Comparison of ENCODE assay signal across 12 cellular contexts in genomic region chr5:168334161-168335094, GRCh38. TPM values are rescaled to one million over a fixed set of nuclear protein-coding genes. Genes with fewer than 3 reads are reported as not detected.
DNase-seq lines count a peak whose midpoint lies in the region; ATAC-seq, FAIRE-seq and TF ChIP-seq lines count a peak whose summit lies in the region.
"Had no signal": no experiment of that assay in that cellular context is flagged by ENCODE, and none has a peak within 500 bp of the region (broad histone marks: within the 10 kb centered on the region; RNA-seq: fewer than 3 reads in every experiment).

No MANE protein-coding gene starts in this region.

- FAIRE-seq in HTR-8/SVneo (lab: Jason Lieb, UNC): peak; percentile 44
- FAIRE-seq: endothelial cell of umbilical vein had no signal

- H3K9me3 Mint-ChIP-seq in endodermal cell: no peaks in the 10 kb centered on the region
- H3K9me3 Mint-ChIP-seq in activated T-cell treated with anti-CD3 and anti-CD28 coated beads, Interleukin-2, amount 50 U/mL, for 72 hours: peaks cover 0 to 3% of the 10 kb centered on the region in 2 donors

- no peak overlapping the region for H2BK5ac ChIP-seq in mesenchymal stem cell (ENCODE audit: low read depth, low read length, poor library complexity, severe bottlenecking)

- H3K27me3 ChIP-seq in endodermal cell (ENCODE audit: control insufficient read depth, insufficient read depth, low read length, poor library complexity, severe bottlenecking): no peaks in the 10 kb centered on the region
- peaks cover 0 to 6% of the 10 kb centered on the region in 2 experiments for H3K27me3 ChIP-seq in mesenchymal stem cell (ENCODE audit: control insufficient read depth in 1 of 2, insufficient read depth in 1 of 2, low read length in 2 of 2)
- H3K27me3 ChIP-seq in aorta (ENCODE audit: control insufficient read depth in 1 of 2, insufficient read depth in 2 of 2, low read length in 1 of 2): no peaks in the 10 kb centered on the region

- no peaks in the 10 kb centered on the region for H3K36me3 Mint-ChIP-seq in endodermal cell (ENCODE audit: low read depth)
- H3K36me3 Mint-ChIP-seq in activated T-cell treated with anti-CD3 and anti-CD28 coated beads, Interleukin-2, amount 50 U/mL, for 72 hours (ENCODE audit: insufficient read depth in 2 of 2): no peaks in the 10 kb centered on the region

- peak; percentile 47 for DNase-seq in AG04449 (ENCODE audit: low read depth, low spot score)
- DNase-seq in HTR-8/SVneo (ENCODE audit: insufficient read length, low spot score): peak; percentile 87
- DNase-seq in endodermal cell: peak; percentile 95
- DNase-seq in mesenchymal stem cell: peak; percentile 17
- no peak for DNase-seq in activated T-cell treated with anti-CD3 and anti-CD28 coated beads, Interleukin-2, amount 50 U/mL, for 72 hours
- no peak for DNase-seq in aorta
- DNase-seq: activated T-cell treated with anti-CD3 and anti-CD28 coated beads for 4 hours, C1 segment of cervical spinal cord, NCI-H2171 had no signal

- H3K4me1 ChIP-seq in endodermal cell (ENCODE audit: control insufficient read depth, insufficient read depth, low read length): peaks cover 11% of the 10 kb centered on the region
- H3K4me1 ChIP-seq in mesenchymal stem cell (ENCODE audit: control insufficient read depth, insufficient read depth, low read depth, low read length): peaks cover 7% of the 10 kb centered on the region
- H3K4me1 ChIP-seq in aorta (ENCODE audit: control insufficient read depth in 1 of 2, insufficient read depth in 2 of 2, low read length in 2 of 2): no peaks in the 10 kb centered on the region

- H3K4me3 Mint-ChIP-seq in endodermal cell: peak overlapping the region; percentile 25
- no peak overlapping the region for H3K4me3 Mint-ChIP-seq in activated T-cell treated with anti-CD3 and anti-CD28 coated beads, Interleukin-2, amount 50 U/mL, for 72 hours

- H2AK5ac ChIP-seq in mesenchymal stem cell (ENCODE audit: low read length, severe bottlenecking): no peak overlapping the region

- H4K8ac ChIP-seq in mesenchymal stem cell (ENCODE audit: low read length): no peak overlapping the region

- no peak overlapping the region for H3K14ac ChIP-seq in mesenchymal stem cell (ENCODE audit: low read length in 2 of 2)

- intact Hi-C loops in aorta (cut with DNase I): no loop called here

- ATAC-seq in GM21529 (IDR thresholded peaks at IDR 0.05; ENCODE audit: unreplicated experiment): no peak
- ATAC-seq in activated T-cell treated with anti-CD3 and anti-CD28 coated beads, Interleukin-2, amount 50 U/mL, for 72 hours (replicated peaks in 1 of 2): no peak
- ATAC-seq in aorta (ENCODE audit: low FRiP score): no peak
- ATAC-seq in GM21526 (IDR thresholded peaks at IDR 0.05; ENCODE audit: low FRiP score, unreplicated experiment): no peak

- H2BK15ac ChIP-seq in mesenchymal stem cell (ENCODE audit: low read depth, poor library complexity, severe bottlenecking): no peak overlapping the region

- peak overlapping the region; percentile 32 for H3K9ac ChIP-seq in endodermal cell (ENCODE audit: extremely low read depth, low read length, poor library complexity, severe bottlenecking)
- no peak overlapping the region for H3K9ac ChIP-seq in mesenchymal stem cell (ENCODE audit: low read length)

- no peak overlapping the region for H3K23ac ChIP-seq in mesenchymal stem cell (ENCODE audit: low read length in 2 of 2)

- no peaks in the 10 kb centered on the region for H3K27me3 Mint-ChIP-seq in endodermal cell (ENCODE audit: insufficient read depth)
- H3K27me3 Mint-ChIP-seq in activated T-cell treated with anti-CD3 and anti-CD28 coated beads, Interleukin-2, amount 50 U/mL, for 72 hours (ENCODE audit: low read depth): peaks cover 21% of the 10 kb centered on the region

- H3K27ac ChIP-seq in endodermal cell (ENCODE audit: low read depth, low read length) (peak overlapping the region; percentile 87), mesenchymal stem cell (ENCODE audit: low read length, poor library complexity, severe bottlenecking) (no peak overlapping the region), aorta (ENCODE audit: low read depth in 1 of 2, low read length in 2 of 2) (no peak overlapping the region)

- 15 to 26% methylated on average over 6 to 8 of the region's 8 CpGs for WGBS in endodermal cell (ENCODE audit: insufficient coverage in 1 of 2, insufficient read length in 1 of 2), 2 experiments
- 37% methylated on average over 7 of the region's 8 CpGs for WGBS in mesenchymal stem cell
- 39 to 50% methylated on average over 8 of the region's 8 CpGs for WGBS in aorta, 2 donors

- peak overlapping the region; percentile 90 for H3K27ac Mint-ChIP-seq in endodermal cell
- no peak overlapping the region for H3K27ac Mint-ChIP-seq in activated T-cell treated with anti-CD3 and anti-CD28 coated beads, Interleukin-2, amount 50 U/mL, for 72 hours

- no peaks in the 10 kb centered on the region for H3K9me3 ChIP-seq in endodermal cell (ENCODE audit: control insufficient read depth, low read length)
- no peaks in the 10 kb centered on the region for H3K9me3 ChIP-seq in mesenchymal stem cell (ENCODE audit: control insufficient read depth, low read length)
- no peaks in the 10 kb centered on the region for H3K9me3 ChIP-seq in aorta (ENCODE audit: control insufficient read depth, low read length)

- H3K4me3 ChIP-seq in AG04449 (ENCODE audit: low read depth, low read length) (no peak overlapping the region), endodermal cell (ENCODE audit: low read length) (no peak overlapping the region), mesenchymal stem cell (ENCODE audit: insufficient read depth in 1 of 2, low read depth in 1 of 2, low read length in 2 of 2) (no peak overlapping the region), aorta (ENCODE audit: low read length in 2 of 2) (no peak overlapping the region)

- CTCF ChIA-PET in AG04449 (lab: Yijun Ruan, JAX): no interaction called here

- H3K4me2 ChIP-seq in mesenchymal stem cell (ENCODE audit: low read length, poor library complexity, severe bottlenecking): no peak overlapping the region

- no peak overlapping the region for H2AFZ ChIP-seq in mesenchymal stem cell (ENCODE audit: low read depth, low read length)

- H3K36me3 ChIP-seq in endodermal cell (ENCODE audit: control insufficient read depth, insufficient read depth, low read length): no peaks in the 10 kb centered on the region
- no peaks in the 10 kb centered on the region for H3K36me3 ChIP-seq in mesenchymal stem cell (ENCODE audit: control insufficient read depth in 1 of 2, insufficient read depth in 2 of 2, low read depth in 1 of 2, low read length in 2 of 2)
- no peaks in the 10 kb centered on the region for H3K36me3 ChIP-seq in aorta (ENCODE audit: control insufficient read depth in 1 of 2, insufficient read depth in 2 of 2, low read length in 1 of 2)

- no peak overlapping the region for H3K18ac ChIP-seq in mesenchymal stem cell (ENCODE audit: low read depth in 1 of 2, low read length in 2 of 2)

- no peak overlapping the region for H4K91ac ChIP-seq in mesenchymal stem cell (ENCODE audit: low read length)

- POLR2A ChIA-PET in AG04449 (lab: Yijun Ruan, JAX): no interaction called here

- H2BK120ac ChIP-seq in mesenchymal stem cell (ENCODE audit: low read depth, low read length): no peak overlapping the region

- no peak overlapping the region for H3K4ac ChIP-seq in mesenchymal stem cell (ENCODE audit: low read depth in 1 of 2, low read length in 2 of 2)

- TF ChIP-seq CTCF in AG04449 (IDR thresholded peaks at IDR 0.05; ENCODE audit: insufficient read depth, low read length, missing control alignments) (no peak), endodermal cell (conservative IDR thresholded peaks at IDR 0.05) (no peak)

- H3K4me1 Mint-ChIP-seq in endodermal cell: peaks cover 35% of the 10 kb centered on the region
- no peaks in the 10 kb centered on the region for H3K4me1 Mint-ChIP-seq in activated T-cell treated with anti-CD3 and anti-CD28 coated beads, Interleukin-2, amount 50 U/mL, for 72 hours (ENCODE audit: low read depth)

- H3K79me1 ChIP-seq in mesenchymal stem cell (replicated peaks; ENCODE audit: low read length, poor library complexity, severe bottlenecking): peaks cover 3% of the 10 kb centered on the region

- H2BK12ac ChIP-seq in mesenchymal stem cell (ENCODE audit: low read length in 2 of 2): no peak overlapping the region

RNA-seq across cellular contexts. Expression of gene WWC1, which starts 43.0 kb away (rescaled TPM):
- 10 to 100 TPM; 18.4 to 20.3 TPM for total RNA-seq in endodermal cell
- polyA plus RNA-seq in endodermal cell (2013, experiment 1 of 2): 27.5 TPM
- 22.0 TPM for polyA plus RNA-seq in endodermal cell (2013, experiment 2 of 2)
- 0.87 TPM for polyA plus RNA-seq in mesenchymal stem cell (2013, experiment 1 of 2)
- 0.82 TPM for polyA plus RNA-seq in mesenchymal stem cell (2013, experiment 2 of 2)
- under 1 TPM in 1 of 2 donors, not detected in 1; 0.35 TPM for total RNA-seq in activated T-cell treated with anti-CD3 and anti-CD28 coated beads, Interleukin-2, amount 50 U/mL, for 72 hours
- under 1 TPM; 0.36 to 0.49 TPM for total RNA-seq in aorta
- 1 to 10 TPM in 1 of 2 donors, under 1 TPM in 1; 0.36 to 9.1 TPM for polyA plus RNA-seq in aorta

Comparison
In these comparisons a context has a peak if more than half of its experiments do, and no peak if none do; other contexts are left out.
1. DNase-seq: peak in AG04449 (single experiment), HTR-8/SVneo (single experiment), endodermal cell (single experiment) and mesenchymal stem cell (single experiment); none in activated T-cell treated with anti-CD3 and anti-CD28 coated beads, Interleukin-2, amount 50 U/mL, for 72 hours (0 of 2) and aorta (0 of 2).
2. RNA of gene WWC1, which starts 43.0 kb away (total RNA-seq): 18.4 to 20.3 TPM in endodermal cell; 0.36 to 0.49 TPM in aorta and 0.35 TPM in activated T-cell treated with anti-CD3 and anti-CD28 coated beads, Interleukin-2, amount 50 U/mL, for 72 hours; every median in the first group is over 10 times any median in the second.